ENCODE assay signal across 9 cellular contexts in genomic region chr1:30881266-30882181, GRCh38. TPM values are rescaled to one million over a fixed set of nuclear protein-coding genes. Genes with fewer than 3 reads are reported as not detected.
DNase-seq lines count a peak whose midpoint lies in the region; ATAC-seq and TF ChIP-seq lines count a peak whose summit lies in the region.
"Had no signal": no experiment of that assay in that cellular context is flagged by ENCODE, and none has a peak within 500 bp of the region (broad histone marks: within the 10 kb centered on the region; RNA-seq: fewer than 3 reads in every experiment).

No MANE protein-coding gene starts in this region.

- ATAC-seq in GM18508 (IDR thresholded peaks at IDR 0.05; ENCODE audit: insufficient read depth, unreplicated experiment), result peak; percentile 57
- ATAC-seq in GM21529 (IDR thresholded peaks at IDR 0.05; ENCODE audit: unreplicated experiment), result peak; percentile 83
- no peak for ATAC-seq in GM19463 (IDR thresholded peaks at IDR 0.05; ENCODE audit: unreplicated experiment)

- no peaks in the 10 kb centered on the region for H3K4me1 ChIP-seq in MM.1S (ENCODE audit: low read length)

- H3K36me3 ChIP-seq in MM.1S (replicated peaks; ENCODE audit: insufficient read depth, low read length), result no peaks in the 10 kb centered on the region

- H3K4me2 ChIP-seq in MM.1S (ENCODE audit: low read depth, low read length), result no peak overlapping the region

- peaks cover 79% of the 10 kb centered on the region for H3K27me3 ChIP-seq in MM.1S (replicated peaks; ENCODE audit: insufficient read depth, low read length)

- no peak overlapping the region for H3K27ac ChIP-seq in MM.1S (ENCODE audit: low read length)
- H3K27ac ChIP-seq: VCaP had no signal

- no peaks in the 10 kb centered on the region for H3K9me3 ChIP-seq in MM.1S (replicated peaks; ENCODE audit: insufficient read depth, low read length)

- H3K9ac ChIP-seq in MM.1S (ENCODE audit: low read length), result no peak overlapping the region

- no peaks in the 10 kb centered on the region for H4K20me1 ChIP-seq in MM.1S (ENCODE audit: insufficient read depth, low read length)

- no peaks in the 10 kb centered on the region for H3K9me2 ChIP-seq in MM.1S (replicated peaks; ENCODE audit: insufficient read depth, low read length)

- H3F3A ChIP-seq in MM.1S (ENCODE audit: insufficient read depth, low read length), result no peaks in the 10 kb centered on the region

- H3K79me2 ChIP-seq in MM.1S (ENCODE audit: low read length), result no peaks in the 10 kb centered on the region

- TF ChIP-seq CTCF in MM.1S (IDR thresholded peaks at IDR 0.05; ENCODE audit: low read length), result no peak

- DNase-seq in KG1 (lab: John Stamatoyannopoulos, UW) (peak; percentile 47), lung microvascular endothelial cell (ENCODE audit: low read depth in 2 of 2) (peak; percentile 60 to 91), NCI-H446 (lab: John Stamatoyannopoulos, UW) (no peak), MM.1S (no peak), foreskin melanocyte (no peak)

- H2AFZ ChIP-seq in MM.1S (ENCODE audit: low read length), result no peak overlapping the region

- H3K4me3 ChIP-seq in MM.1S (ENCODE audit: low read length), result no peak overlapping the region

RNA-seq across cellular contexts. Expression of gene SDC3, which starts 27.0 kb away (rescaled TPM):
- total RNA-seq in lung microvascular endothelial cell, result 20.9 and 42.9 TPM in 2 replicates

Comparison
In these comparisons a context has a peak if more than half of its experiments do, and no peak if none do; other contexts are left out.
1. DNase-seq: peak in KG1 (single experiment) and lung microvascular endothelial cell (2 of 2); none in NCI-H446 (0 of 2), MM.1S (single experiment) and foreskin melanocyte (single experiment).